8 cellular contexts compared by ENCODE assay signal in genomic region chr5:141821430-141821925, GRCh38. TPM values are rescaled to one million over a fixed set of nuclear protein-coding genes. Genes with fewer than 3 reads are reported as not detected.
DNase-seq lines count a peak whose midpoint lies in the region; ATAC-seq and TF ChIP-seq lines count a peak whose summit lies in the region.

No MANE protein-coding gene starts in this region.

- ATAC-seq in GM18511 (IDR thresholded peaks at IDR 0.05; ENCODE audit: unreplicated experiment) = no peak
- ATAC-seq in HG03159 (IDR thresholded peaks at IDR 0.05; ENCODE audit: unreplicated experiment) = no peak

- no peaks in the 10 kb centered on the region for H3K79me1 ChIP-seq in mesendoderm (ENCODE audit: low read length)

- H3K4me3 ChIP-seq in choroid plexus epithelial cell (ENCODE audit: low read depth, low read length) (no peak overlapping the region), mesendoderm (ENCODE audit: low read length) (no peak overlapping the region)

- no peaks in the 10 kb centered on the region for H3K79me2 ChIP-seq in mesendoderm (ENCODE audit: control insufficient read depth, insufficient read depth, low read length)

- no peak overlapping the region for H4K8ac ChIP-seq in mesendoderm (ENCODE audit: low read depth, low read length)

- peak overlapping the region; percentile 42 for H3K18ac ChIP-seq in mesendoderm (ENCODE audit: low read length)

- no peak overlapping the region for H2BK15ac ChIP-seq in mesendoderm (replicated peaks; ENCODE audit: low read depth)

- DNase-seq in AG20443 (ENCODE audit: low spot score) = peak; percentile 89
- DNase-seq in M059J (ENCODE audit: low read depth) = peak; percentile 74
- peak; percentile 81 for DNase-seq in choroid plexus epithelial cell (ENCODE audit: low read depth)
- DNase-seq in mesendoderm = peak; percentile 95
- no peak for DNase-seq in stimulated activated CD4-positive, alpha-beta T cell treated with anti-CD3 and anti-CD28 coated beads, Interleukin-2, amount 100 ng/mL, for 24 hours
- no peak for DNase-seq in activated CD4-positive, CD25-positive, alpha-beta regulatory T cell (lab: John Stamatoyannopoulos, UW)

- H3K56ac ChIP-seq in mesendoderm (ENCODE audit: low read length) = no peak overlapping the region

- peak overlapping the region; percentile 34 for H4K5ac ChIP-seq in mesendoderm (ENCODE audit: low read length)

- peak overlapping the region; percentile 20 for H3K4ac ChIP-seq in mesendoderm (ENCODE audit: low read depth, low read length)

- no peak for TF ChIP-seq CTCF in choroid plexus epithelial cell (conservative IDR thresholded peaks at IDR 0.05; ENCODE audit: low read depth, low read length)

- H2BK120ac ChIP-seq in mesendoderm (ENCODE audit: low read depth, low read length) = no peak overlapping the region

- no peak overlapping the region for H3K4me2 ChIP-seq in mesendoderm (ENCODE audit: low read length)

- H3K27ac ChIP-seq in mesendoderm (ENCODE audit: low read depth, low read length) = peak overlapping the region; percentile 1

- H3K4me1 ChIP-seq in mesendoderm (ENCODE audit: control insufficient read depth, low read depth, low read length) = peaks cover 4% of the 10 kb centered on the region

- H3K27me3 ChIP-seq in mesendoderm (ENCODE audit: insufficient read depth, low read length, poor library complexity) = no peaks in the 10 kb centered on the region

- H3K9ac ChIP-seq in mesendoderm (ENCODE audit: low read length) = no peak overlapping the region

- WGBS in mesendoderm (ENCODE audit: extremely low coverage, insufficient coverage, low lambda C conversion rate) = no CpG with 5 or more reads among the region's 3 CpGs

- H3K36me3 ChIP-seq in mesendoderm (ENCODE audit: control insufficient read depth, insufficient read depth, low read length) = no peaks in the 10 kb centered on the region

- no peak overlapping the region for H3K23ac ChIP-seq in mesendoderm (ENCODE audit: low read length)

- H2AK5ac ChIP-seq in mesendoderm (ENCODE audit: low read length) = no peak overlapping the region

- no peak overlapping the region for H2BK5ac ChIP-seq in mesendoderm (ENCODE audit: low read length)

RNA-seq across cellular contexts. Expression of gene PCDH1, which starts 56.7 kb away (rescaled TPM):
- 4.9 and 5.4 TPM in 2 replicates for total RNA-seq in M059J (2014; rRNA removed; shearing (Covaris generic))
- 11.8 TPM for polyA plus RNA-seq in mesendoderm (2013, experiment 1 of 2)
- 12.2 TPM for polyA plus RNA-seq in mesendoderm (2013, experiment 2 of 2)

Comparison
In these comparisons a context has a peak if more than half of its experiments do, and no peak if none do; other contexts are left out.
1. DNase-seq: peak in AG20443 (single experiment), M059J (single experiment), choroid plexus epithelial cell (single experiment) and mesendoderm (single experiment); none in stimulated activated CD4-positive, alpha-beta T cell treated with anti-CD3 and anti-CD28 coated beads, Interleukin-2, amount 100 ng/mL, for 24 hours (0 of 2) and activated CD4-positive, CD25-positive, alpha-beta regulatory T cell (0 of 4).